30 cellular contexts compared by ENCODE assay signal in the genomic region with DNA sequence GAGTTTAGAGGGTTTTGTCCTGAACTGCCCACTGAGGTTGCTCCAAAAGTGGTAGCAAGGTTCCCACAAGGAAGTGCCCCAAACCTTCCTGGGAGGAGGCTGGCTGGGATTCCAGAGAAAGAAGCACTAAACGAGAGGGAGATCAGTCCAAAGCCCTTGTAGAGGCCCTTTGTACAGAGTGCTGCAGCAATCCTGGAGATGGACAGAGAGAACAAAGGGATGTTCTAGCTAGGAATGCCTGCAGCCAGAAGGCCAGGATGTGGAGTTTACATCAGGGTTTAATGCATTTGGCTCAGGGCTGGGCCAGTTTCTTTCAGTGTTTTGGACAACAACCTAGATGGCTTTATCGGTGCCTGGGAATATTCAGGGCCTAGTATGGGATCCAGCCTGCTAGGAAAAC.
"Had no signal": no experiment of that assay in that cellular context is flagged by ENCODE, and none has a peak within 500 bp of the region (broad histone marks: within the 10 kb centered on the region; RNA-seq: fewer than 3 reads in every experiment).

No MANE protein-coding gene starts in this region.

- FAIRE-seq: bronchial epithelial cell, TTC549 had no signal

- H3K4me3 ChIP-seq: SJCRH30 had no signal

- DNase-seq: activated CD4-positive, alpha-beta T cell treated with anti-CD3 and anti-CD28 coated beads, Interleukin-2, amount 10 ng/mL, durations not matched to agents 24 days and 14 days; activated CD4-positive, alpha-beta T cell treated with anti-CD3 and anti-CD28 coated beads, Interleukin-2, amount 50 U/mL, for 48 hours; activated CD8-positive, alpha-beta memory T cell treated with anti-CD3 and anti-CD28 coated beads, Interleukin-2, amount 50 U/mL, for 4 hours; activated gamma-delta T cell treated with Interleukin-2 at 50 U/mL for 16 hours; activated naive CD4-positive, alpha-beta T cell treated with anti-CD3 and anti-CD28 coated beads for 36 hours; activated T-cell treated with anti-CD3 and anti-CD28 coated beads for 4 hours; activated T-cell treated with anti-CD3 and anti-CD28 coated beads, Interleukin-2, amount 50 U/mL, for 4 hours; anterior cingulate cortex; caudate nucleus; cerebellar nuclear complex; Karpas-422; NCI-H1105; NCI-H1417 treated with DMSO at 0.1 percent for 48 hours; NCI-H187 treated with DMSO at 0.1 percent for 48 hours; NCI-H2081 treated with DMSO at 0.1 percent for 48 hours; NCI-H226; NCI-H446 treated with DMSO at 0.1 percent for 48 hours; NCI-H524; SHP77; SJCRH30; SW 1271; T-helper 1 cell; T-helper 2 cell; T1000 had no signal

- H3K27me3 ChIP-seq: SJCRH30 had no signal

- H3K27me3 Mint-ChIP-seq: activated CD4-positive, alpha-beta T cell treated with anti-CD3 and anti-CD28 coated beads, Interleukin-2, amount 10 ng/mL, durations not matched to agents 24 days and 14 days; brain had no signal

- H3K36me3 ChIP-seq: SJCRH30 had no signal

- H3K4me1 Mint-ChIP-seq: activated CD4-positive, alpha-beta T cell treated with anti-CD3 and anti-CD28 coated beads, Interleukin-2, amount 10 ng/mL, durations not matched to agents 24 days and 14 days had no signal

- H3K4me3 Mint-ChIP-seq: activated CD4-positive, alpha-beta T cell treated with anti-CD3 and anti-CD28 coated beads, Interleukin-2, amount 10 ng/mL, durations not matched to agents 24 days and 14 days; activated naive CD4-positive, alpha-beta T cell treated with anti-CD3 and anti-CD28 coated beads for 36 hours; activated T-cell treated with anti-CD3 and anti-CD28 coated beads, Interleukin-2, amount 50 U/mL, for 4 hours; activated T-helper 1 cell treated with anti-CD3 and anti-CD28 coated beads, Interleukin-12 subunit alpha, Interleukin-12 subunit beta, Interleukin-2, Interleukin-4 antibody, amounts not matched to agents 30 ng/mL and 10 ng/mL and 1 ng/mL, durations not matched to agents 14 hours and 24 hours and 36 hours; brain had no signal

- H3K27ac ChIP-seq: SJCRH30 had no signal

- H3K9me3 ChIP-seq: SJCRH30 had no signal

- H3K9me3 Mint-ChIP-seq: activated CD4-positive, alpha-beta T cell treated with anti-CD3 and anti-CD28 coated beads, Interleukin-2, amount 10 ng/mL, durations not matched to agents 24 days and 14 days; activated naive CD4-positive, alpha-beta T cell treated with anti-CD3 and anti-CD28 coated beads for 36 hours; activated naive CD4-positive, alpha-beta T cell treated with anti-CD3 and anti-CD28 coated beads, Interleukin-2, amount 50 U/mL, for 72 hours; activated T-helper 1 cell treated with anti-CD3 and anti-CD28 coated beads, Interleukin-12 subunit alpha, Interleukin-12 subunit beta, Interleukin-2, Interleukin-4 antibody, amounts not matched to agents 30 ng/mL and 10 ng/mL and 1 ng/mL, durations not matched to agents 14 hours and 24 hours and 36 hours; brain had no signal

- H3K4me1 ChIP-seq: SJCRH30 had no signal

- H3K27ac Mint-ChIP-seq: activated CD4-positive, alpha-beta T cell treated with anti-CD3 and anti-CD28 coated beads, Interleukin-2, amount 10 ng/mL, durations not matched to agents 24 days and 14 days; activated naive CD4-positive, alpha-beta T cell treated with anti-CD3 and anti-CD28 coated beads for 36 hours; activated naive CD4-positive, alpha-beta T cell treated with anti-CD3 and anti-CD28 coated beads, Interleukin-2, amount 50 U/mL, for 72 hours; activated T-helper 1 cell treated with anti-CD3 and anti-CD28 coated beads, Interleukin-12 subunit alpha, Interleukin-12 subunit beta, Interleukin-2, Interleukin-4 antibody, amounts not matched to agents 30 ng/mL and 10 ng/mL and 1 ng/mL, durations not matched to agents 14 hours and 24 hours and 36 hours; brain had no signal

- H3K36me3 Mint-ChIP-seq: activated naive CD4-positive, alpha-beta T cell treated with anti-CD3 and anti-CD28 coated beads, Interleukin-2, amount 50 U/mL, for 72 hours; brain had no signal

- ATAC-seq: activated naive CD4-positive, alpha-beta T cell treated with anti-CD3 and anti-CD28 coated beads, Interleukin-2, amount 50 U/mL, for 72 hours; activated T-cell treated with anti-CD3 and anti-CD28 coated beads, Interleukin-2, amount 50 U/mL, for 4 hours; Panc1 had no signal
